In genomic region chr16:50771366-50771765, GRCh38 we compare ENCODE assay signal across 1 cellular context.
TF ChIP-seq lines count a peak whose summit lies in the region.

No MANE protein-coding gene starts in this region.

TF ChIP-seq in K562, 482 proteins besides CTCF, POLR2A, EP300 and RAD21:
- TF ChIP-seq CTCFL (IDR thresholded peaks at IDR 0.05; ENCODE audit: borderline replicate concordance, insufficient read depth, low read depth, low read length, poor library complexity, severe bottlenecking) (no peak), NFE2 (IDR thresholded peaks at IDR 0.05; ENCODE audit: low read depth) (0 out of 2 replicates have a peak, but pooled peaks have one; percentile 5), FOSL1 (tag; conservative IDR thresholded peaks at IDR 0.05) (peak; percentile 69)
TF ChIP-seq in K562: peak in this region for 2.
